ENCODE assay signal across 7 cellular contexts in the genomic region with DNA sequence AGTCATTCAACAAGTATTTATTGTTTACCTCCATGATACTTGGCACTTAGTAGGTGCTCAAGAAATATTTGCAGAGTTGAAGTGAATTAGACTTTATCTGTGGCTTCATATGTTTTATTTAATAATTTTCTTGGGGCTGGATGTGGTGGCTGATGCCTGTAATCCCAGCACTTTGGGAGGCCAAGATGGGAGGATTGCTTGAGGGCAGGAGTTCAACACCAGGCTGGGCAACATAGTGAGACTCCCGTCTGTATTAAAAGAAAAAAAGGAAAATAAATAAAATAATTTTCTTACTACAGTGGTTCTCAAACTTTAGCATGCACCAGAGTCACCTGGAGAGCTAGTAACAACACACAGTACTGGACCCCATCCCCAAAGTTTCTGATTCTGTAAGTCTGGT. TPM values are rescaled to one million over a fixed set of nuclear protein-coding genes. Genes with fewer than 3 reads are reported as not detected.
DNase-seq lines count a peak whose midpoint lies in the region; ATAC-seq lines count a peak whose summit lies in the region.

No MANE protein-coding gene starts in this region.

- DNase-seq in activated CD8-positive, alpha-beta T cell treated with anti-CD3 and anti-CD28 coated beads, Interleukin-2, amount 10 ng/mL, durations not matched to agents 7 days and 5 days: no peak
- DNase-seq in stimulated activated naive B cell treated with anti-CD40 and anti-IgM and Interleukin-4, amounts not matched to agents 10 μg/mL and 1 μg/mL and 100 μg/mL, for 72 hours: no peak
- DNase-seq in RPMI8226: no peak
- no peak for DNase-seq in stimulated activated CD4-positive, alpha-beta T cell treated with anti-CD3 and anti-CD28 coated beads, Interleukin-2, amount 100 ng/mL, for 48 hours

- H3K27ac Mint-ChIP-seq in activated CD8-positive, alpha-beta T cell treated with anti-CD3 and anti-CD28 coated beads, Interleukin-2, amount 10 ng/mL, durations not matched to agents 7 days and 5 days: no peak overlapping the region
- peak overlapping the region; percentile 98 for H3K27ac Mint-ChIP-seq in stimulated activated naive B cell treated with anti-CD40 and anti-IgM and Interleukin-4, amounts not matched to agents 10 μg/mL and 1 μg/mL and 100 μg/mL, for 72 hours

- CTCF ChIA-PET in activated CD8-positive, alpha-beta T cell treated with anti-CD3 and anti-CD28 coated beads, Interleukin-2, amount 10 ng/mL, durations not matched to agents 7 days and 5 days (lab: Charles Lee): interaction anchor here (0.6 to 1.5 kb wide), 4 partner anchors 41 to 341 kb away, joined by 3 to 4 read pairs (median 3); no protein-coding TSS in a partner anchor

- H3K36me3 ChIP-seq in HUES48 (ENCODE audit: control insufficient read depth, insufficient read depth, low read length): no peaks in the 10 kb centered on the region
- H3K36me3 ChIP-seq in iPS-18a (ENCODE audit: control insufficient read depth, low read depth, low read length): no peaks in the 10 kb centered on the region

- H3K4me3 ChIP-seq in HUES48 (ENCODE audit: low read depth, low read length) (peak overlapping the region; percentile 77), iPS-18a (ENCODE audit: low read length) (peak overlapping the region; percentile 77)

- peak overlapping the region; percentile 82 for H3K4me3 Mint-ChIP-seq in activated CD8-positive, alpha-beta T cell treated with anti-CD3 and anti-CD28 coated beads, Interleukin-2, amount 10 ng/mL, durations not matched to agents 7 days and 5 days
- peak overlapping the region; percentile 93 to 96 for H3K4me3 Mint-ChIP-seq in stimulated activated naive B cell treated with anti-CD40 and anti-IgM and Interleukin-4, amounts not matched to agents 10 μg/mL and 1 μg/mL and 100 μg/mL, for 72 hours

- POLR2A ChIA-PET in activated CD8-positive, alpha-beta T cell treated with anti-CD3 and anti-CD28 coated beads, Interleukin-2, amount 10 ng/mL, durations not matched to agents 7 days and 5 days (lab: Charles Lee): interaction anchor here (1.0 to 2.2 kb wide), 2 partner anchors 39 to 41 kb away, joined by 6 to 16 read pairs; no protein-coding TSS in a partner anchor

- H3K4me1 ChIP-seq in HUES48 (ENCODE audit: control insufficient read depth, insufficient read depth, low read length) (peaks cover 7% of the 10 kb centered on the region), iPS-18a (ENCODE audit: control insufficient read depth, low read depth, low read length) (no peaks in the 10 kb centered on the region)

- H3K27me3 ChIP-seq in HUES48 (ENCODE audit: control insufficient read depth, insufficient read depth, low read length): no peaks in the 10 kb centered on the region
- H3K27me3 ChIP-seq in iPS-18a (ENCODE audit: control insufficient read depth, insufficient read depth, low read length): no peaks in the 10 kb centered on the region

- no peak for ATAC-seq in activated CD8-positive, alpha-beta T cell treated with anti-CD3 and anti-CD28 coated beads, Interleukin-2, amount 10 ng/mL, durations not matched to agents 7 days and 5 days
- no peak for ATAC-seq in stimulated activated naive B cell treated with anti-CD40 and anti-IgM and Interleukin-4, amounts not matched to agents 10 μg/mL and 1 μg/mL and 100 μg/mL, for 72 hours (replicated peaks)
- ATAC-seq in GM18861 (IDR thresholded peaks at IDR 0.05; ENCODE audit: unreplicated experiment): no peak

- no peaks in the 10 kb centered on the region for H3K27me3 Mint-ChIP-seq in activated CD8-positive, alpha-beta T cell treated with anti-CD3 and anti-CD28 coated beads, Interleukin-2, amount 10 ng/mL, durations not matched to agents 7 days and 5 days (ENCODE audit: low read depth)
- no peaks in the 10 kb centered on the region for H3K27me3 Mint-ChIP-seq in stimulated activated naive B cell treated with anti-CD40 and anti-IgM and Interleukin-4, amounts not matched to agents 10 μg/mL and 1 μg/mL and 100 μg/mL, for 72 hours

- H3K9ac ChIP-seq in HUES48 (ENCODE audit: low read depth, low read length) (peak overlapping the region; percentile 75), iPS-18a (ENCODE audit: low read length) (peak overlapping the region; percentile 76)

- no peaks in the 10 kb centered on the region for H3K9me3 Mint-ChIP-seq in activated CD8-positive, alpha-beta T cell treated with anti-CD3 and anti-CD28 coated beads, Interleukin-2, amount 10 ng/mL, durations not matched to agents 7 days and 5 days (ENCODE audit: insufficient read depth)
- H3K9me3 Mint-ChIP-seq in stimulated activated naive B cell treated with anti-CD40 and anti-IgM and Interleukin-4, amounts not matched to agents 10 μg/mL and 1 μg/mL and 100 μg/mL, for 72 hours: no peaks in the 10 kb centered on the region

- H3K9me3 ChIP-seq in HUES48 (ENCODE audit: control insufficient read depth, insufficient read depth, low read length) (no peaks in the 10 kb centered on the region), iPS-18a (ENCODE audit: control insufficient read depth, low read depth, low read length) (no peaks in the 10 kb centered on the region)

- no peaks in the 10 kb centered on the region for H3K36me3 Mint-ChIP-seq in activated CD8-positive, alpha-beta T cell treated with anti-CD3 and anti-CD28 coated beads, Interleukin-2, amount 10 ng/mL, durations not matched to agents 7 days and 5 days (ENCODE audit: low read depth)
- H3K36me3 Mint-ChIP-seq in stimulated activated naive B cell treated with anti-CD40 and anti-IgM and Interleukin-4, amounts not matched to agents 10 μg/mL and 1 μg/mL and 100 μg/mL, for 72 hours: no peaks in the 10 kb centered on the region

- H3K4me1 Mint-ChIP-seq in activated CD8-positive, alpha-beta T cell treated with anti-CD3 and anti-CD28 coated beads, Interleukin-2, amount 10 ng/mL, durations not matched to agents 7 days and 5 days (ENCODE audit: low read depth): peaks cover 9% of the 10 kb centered on the region
- H3K4me1 Mint-ChIP-seq in stimulated activated naive B cell treated with anti-CD40 and anti-IgM and Interleukin-4, amounts not matched to agents 10 μg/mL and 1 μg/mL and 100 μg/mL, for 72 hours: peaks cover 4 to 9% of the 10 kb centered on the region in 2 donors

- H3K27ac ChIP-seq in HUES48 (ENCODE audit: low read depth, low read length) (no peak overlapping the region), iPS-18a (ENCODE audit: low read length) (no peak overlapping the region)

RNA-seq across cellular contexts. Expression of a gene that starts 0.9 kb away (rescaled TPM):
- 1 to 10 TPM; 2.7 to 3.3 TPM for total RNA-seq in activated CD8-positive, alpha-beta T cell treated with anti-CD3 and anti-CD28 coated beads, Interleukin-2, amount 10 ng/mL, durations not matched to agents 7 days and 5 days

RNA-seq across cellular contexts. Expression of a gene that starts 39.9 kb away (rescaled TPM):
- total RNA-seq in activated CD8-positive, alpha-beta T cell treated with anti-CD3 and anti-CD28 coated beads, Interleukin-2, amount 10 ng/mL, durations not matched to agents 7 days and 5 days: 100 to 1,000 TPM in 1 of 2 experiments, 10 to 100 TPM in 1; 94.4 to 100 TPM
